Comparison of ENCODE assay signal across 8 cellular contexts in genomic region chrX:133171962-133172708, GRCh38. TPM values are rescaled to one million over a fixed set of nuclear protein-coding genes. Genes with fewer than 3 reads are reported as not detected.
DNase-seq lines count a peak whose midpoint lies in the region; ATAC-seq and TF ChIP-seq lines count a peak whose summit lies in the region.

No MANE protein-coding gene starts in this region.

- in situ Hi-C loops in ACHN (cut with HindIII; ENCODE audit: low pct_ligation_motif_present, low pct_unique_long_range_greater_than_20kb, low sequenced_read_pairs), result no loop called here

- no peak overlapping the region for H3K27ac ChIP-seq in ovary

- intact Hi-C loops in ovary (cut with DNase I), result no loop called here

- 9 to 24% (median 15%) methylated on average over 1 of the region's 1 CpG for WGBS in ovary, 3 donors

- no peaks in the 10 kb centered on the region for H3K4me1 ChIP-seq in ovary (ENCODE audit: insufficient read depth)

- H3K4me3 ChIP-seq in fibroblast of villous mesenchyme (ENCODE audit: low read depth, low read length), result no peak overlapping the region
- no peak overlapping the region for H3K4me3 ChIP-seq in ovary

- TF ChIP-seq POLR2A in ovary (IDR thresholded peaks at IDR 0.05), result no peak

- peak; percentile 66 for ATAC-seq in GM18868 (IDR thresholded peaks at IDR 0.05; ENCODE audit: unreplicated experiment)
- ATAC-seq in GM21367 (IDR thresholded peaks at IDR 0.05; ENCODE audit: unreplicated experiment), result no peak

- no peaks in the 10 kb centered on the region for H3K9me3 ChIP-seq in ovary

- peak; percentile 30 for TF ChIP-seq CTCF in fibroblast of villous mesenchyme (IDR thresholded peaks at IDR 0.05; ENCODE audit: insufficient read depth, low read depth, low read length)
- TF ChIP-seq CTCF in ovary (IDR thresholded peaks at IDR 0.05), result no peak

- H3K27me3 ChIP-seq in ovary, result no peaks in the 10 kb centered on the region

- DNase-seq in ACHN, result peak; percentile 22
- peak; percentile 43 for DNase-seq in NOMO-1 treated with DMSO at 0.1 percent for 48 hours (lab: John Stamatoyannopoulos, UW; ENCODE audit: unreplicated experiment)
- DNase-seq in fibroblast of villous mesenchyme (ENCODE audit: low read depth), result peak; percentile 12
- DNase-seq in nucleus accumbens (lab: John Stamatoyannopoulos, UW), result no peak
- no peak for DNase-seq in activated gamma-delta T cell (lab: John Stamatoyannopoulos, UW)
- DNase-seq in ovary, result no peak

- TF ChIP-seq EP300 in ovary (IDR thresholded peaks at IDR 0.05), result no peak

- no peaks in the 10 kb centered on the region for H3K36me3 ChIP-seq in ovary

RNA-seq across cellular contexts. Expression of gene TFDP3, which starts 46.0 kb away (rescaled TPM):
- total RNA-seq in fibroblast of villous mesenchyme, result not detected in 2 replicates
- total RNA-seq in ovary, result not detected
- polyA plus RNA-seq in ovary, result not detected

Comparison
In these comparisons a context has a peak if more than half of its experiments do, and no peak if none do; other contexts are left out.
1. DNase-seq: peak in ACHN (single experiment), NOMO-1 treated with DMSO at 0.1 percent for 48 hours (single experiment) and fibroblast of villous mesenchyme (single experiment); none in nucleus accumbens (0 of 56), activated gamma-delta T cell (single experiment) and ovary (0 of 5).